ENCODE assay signal across 10 cellular contexts in genomic region chr13:40985596-40986327, GRCh38. TPM values are rescaled to one million over a fixed set of nuclear protein-coding genes. Genes with fewer than 3 reads are reported as not detected.
DNase-seq lines count a peak whose midpoint lies in the region; ATAC-seq and TF ChIP-seq lines count a peak whose summit lies in the region.
"Had no signal": no experiment of that assay in that cellular context is flagged by ENCODE, and none has a peak within 500 bp of the region (broad histone marks: within the 10 kb centered on the region; RNA-seq: fewer than 3 reads in every experiment).

No MANE protein-coding gene starts in this region.

- no peaks in the 10 kb centered on the region for H3K9me3 Mint-ChIP-seq in activated naive CD4-positive, alpha-beta T cell treated with anti-CD3 and anti-CD28 coated beads, Interleukin-2, amount 50 U/mL, for 24 hours
- no peaks in the 10 kb centered on the region for H3K9me3 Mint-ChIP-seq in MCF 10A (ENCODE audit: unreplicated experiment)
- H3K9me3 Mint-ChIP-seq: neural progenitor cell had no signal

- no peaks in the 10 kb centered on the region for H3K27me3 ChIP-seq in muscle layer of duodenum (ENCODE audit: low read depth, low read length)
- H3K27me3 ChIP-seq in upper lobe of right lung: no peaks in the 10 kb centered on the region
- H3K27me3 ChIP-seq: neural progenitor cell had no signal

- BruUV-seq in MCF 10A (replicated peaks; lab: Mats Ljungman, UMichigan): no TSS peak

- peaks cover 68% of the 10 kb centered on the region for H3K4me1 Mint-ChIP-seq in activated naive CD4-positive, alpha-beta T cell treated with anti-CD3 and anti-CD28 coated beads, Interleukin-2, amount 50 U/mL, for 24 hours
- peaks cover 36% of the 10 kb centered on the region for H3K4me1 Mint-ChIP-seq in MCF 10A (ENCODE audit: insufficient read depth, unreplicated experiment)

- peak overlapping the region; percentile 93 for H3K27ac Mint-ChIP-seq in activated naive CD4-positive, alpha-beta T cell treated with anti-CD3 and anti-CD28 coated beads, Interleukin-2, amount 50 U/mL, for 24 hours
- peak overlapping the region; percentile 40 for H3K27ac Mint-ChIP-seq in MCF 10A (ENCODE audit: low read depth, unreplicated experiment)
- H3K27ac Mint-ChIP-seq: neural progenitor cell had no signal

- H3K4me3 Mint-ChIP-seq in activated naive CD4-positive, alpha-beta T cell treated with anti-CD3 and anti-CD28 coated beads, Interleukin-2, amount 50 U/mL, for 24 hours: peak overlapping the region; percentile 89
- peak overlapping the region; percentile 72 for H3K4me3 Mint-ChIP-seq in MCF 10A (ENCODE audit: unreplicated experiment)
- H3K4me3 Mint-ChIP-seq: neural progenitor cell had no signal

- TF ChIP-seq CTCF in MCF 10A (IDR thresholded peaks at IDR 0.05; ENCODE audit: unreplicated experiment) (no peak), upper lobe of right lung (IDR thresholded peaks at IDR 0.05) (no peak)

- CTCF ChIA-PET in MCF 10A (lab: Yijun Ruan, JAX): interaction anchor here (0.8 kb wide), 1 partner anchor 187 kb away, joined by 4 read pairs; no protein-coding TSS in a partner anchor

- POLR2A ChIA-PET in MCF 10A (lab: Yijun Ruan, JAX): interaction anchor here (0.6 to 2.9 kb wide), 11 partner anchors 10 to 558 kb away, joined by 3 to 19 read pairs (median 3); partner anchors contain the start of gene WBP4

- no peak for DNase-seq in activated naive CD4-positive, alpha-beta T cell treated with Interleukin-2 at 50 U/mL for 16 hours
- DNase-seq in MCF 10A (ENCODE audit: unreplicated experiment) (no peak), upper lobe of right lung (no peak), NCI-H2171 treated with DMSO at 0.1 percent for 48 hours (lab: John Stamatoyannopoulos, UW) (no peak)
- no peak for DNase-seq in activated effector memory CD4-positive, alpha-beta T cell treated with anti-CD3 and anti-CD28 coated beads, Interleukin-2, amount 50 U/mL, for 16 hours
- DNase-seq: NCI-H510A treated with DMSO at 0.1 percent for 48 hours had no signal

- ATAC-seq in upper lobe of right lung (no peak), HG03457 (IDR thresholded peaks at IDR 0.05; ENCODE audit: unreplicated experiment) (no peak)

- H3K36me3 ChIP-seq in muscle layer of duodenum (ENCODE audit: control insufficient read depth in 1 of 2, insufficient read depth in 2 of 2, low read length in 2 of 2) (no peaks in the 10 kb centered on the region), upper lobe of right lung (no peaks in the 10 kb centered on the region)
- H3K36me3 ChIP-seq: neural progenitor cell had no signal

- H3K4me1 ChIP-seq in muscle layer of duodenum (ENCODE audit: control insufficient read depth in 1 of 2, insufficient read depth in 2 of 2, low read length in 2 of 2) (peaks cover 26 to 29% of the 10 kb centered on the region in 2 donors), upper lobe of right lung (peaks cover 47% of the 10 kb centered on the region)
- H3K4me1 ChIP-seq: neural progenitor cell had no signal

- intact Hi-C loops in MCF 10A (cut with micrococcal nuclease): no loop called here
- intact Hi-C loops in upper lobe of right lung (cut with DNase I): no loop called here

- peak overlapping the region; percentile 1 to 4 for H3K4me3 ChIP-seq in muscle layer of duodenum (ENCODE audit: low read depth in 1 of 2, low read length in 2 of 2)
- H3K4me3 ChIP-seq in upper lobe of right lung: peak overlapping the region; percentile 17
- H3K4me3 ChIP-seq: neural progenitor cell had no signal

- H3K9me3 ChIP-seq in muscle layer of duodenum (ENCODE audit: control insufficient read depth in 1 of 2, low read length in 2 of 2) (no peaks in the 10 kb centered on the region), upper lobe of right lung (no peaks in the 10 kb centered on the region)

- H3K36me3 Mint-ChIP-seq in activated naive CD4-positive, alpha-beta T cell treated with anti-CD3 and anti-CD28 coated beads, Interleukin-2, amount 50 U/mL, for 24 hours: peaks cover 6% of the 10 kb centered on the region
- peaks cover 17% of the 10 kb centered on the region for H3K36me3 Mint-ChIP-seq in MCF 10A (ENCODE audit: insufficient read depth, unreplicated experiment)
- H3K36me3 Mint-ChIP-seq: neural progenitor cell had no signal

- H3K27me3 Mint-ChIP-seq in activated naive CD4-positive, alpha-beta T cell treated with anti-CD3 and anti-CD28 coated beads, Interleukin-2, amount 50 U/mL, for 24 hours: no peaks in the 10 kb centered on the region
- H3K27me3 Mint-ChIP-seq in MCF 10A (ENCODE audit: insufficient read depth, unreplicated experiment): no peaks in the 10 kb centered on the region

- H3K27ac ChIP-seq in muscle layer of duodenum (ENCODE audit: low read length) (peak overlapping the region; percentile 92), upper lobe of right lung (peak overlapping the region; percentile 89)
- H3K27ac ChIP-seq: neural progenitor cell had no signal

RNA-seq across cellular contexts. Expression of gene ELF1, which starts 33.4 kb away (rescaled TPM):
- 73.7 and 82.1 TPM in 2 replicates for total RNA-seq in MCF 10A (2022)
- total RNA-seq in upper lobe of right lung: 81.5 TPM
